18 cellular contexts compared by ENCODE assay signal in genomic region chr3:134325106-134325705, GRCh38. TPM values are rescaled to one million over a fixed set of nuclear protein-coding genes. Genes with fewer than 3 reads are reported as not detected.
DNase-seq lines count a peak whose midpoint lies in the region; ATAC-seq and TF ChIP-seq lines count a peak whose summit lies in the region.
"Had no signal": no experiment of that assay in that cellular context is flagged by ENCODE, and none has a peak within 500 bp of the region (broad histone marks: within the 10 kb centered on the region; RNA-seq: fewer than 3 reads in every experiment).

No MANE protein-coding gene starts in this region.

- H3K4me2 ChIP-seq in PC-9 (peak overlapping the region; percentile 69), mammary epithelial cell (ENCODE audit: insufficient read depth, low read depth, low read length) (no peak overlapping the region)

- H3K36me3 ChIP-seq in PC-9 (ENCODE audit: low read depth): no peaks in the 10 kb centered on the region
- H3K36me3 ChIP-seq in mammary epithelial cell (ENCODE audit: insufficient read depth, low read length): no peaks in the 10 kb centered on the region
- no peaks in the 10 kb centered on the region for H3K36me3 ChIP-seq in tibial nerve

- H3K4me1 ChIP-seq in PC-9 (replicated peaks; ENCODE audit: insufficient read depth) (peaks cover 87% of the 10 kb centered on the region), mammary epithelial cell (ENCODE audit: insufficient read depth, low read length) (peaks cover 68% of the 10 kb centered on the region), tibial nerve (peaks cover 0 to 49% (median 30%) of the 10 kb centered on the region in 4 donors)

- H3K9me3 ChIP-seq in PC-9 (ENCODE audit: insufficient read depth, low read depth): no peaks in the 10 kb centered on the region
- H3K9me3 ChIP-seq in mammary epithelial cell (replicated peaks; ENCODE audit: insufficient read depth, low read length): no peaks in the 10 kb centered on the region
- H3K9me3 ChIP-seq in tibial nerve: no peaks in the 10 kb centered on the region

- H3K79me2 ChIP-seq in PC-9 (ENCODE audit: low read depth): peaks cover 13% of the 10 kb centered on the region
- no peaks in the 10 kb centered on the region for H3K79me2 ChIP-seq in mammary epithelial cell (ENCODE audit: insufficient read depth, low read length)

- ATAC-seq in GM18520 (IDR thresholded peaks at IDR 0.05; ENCODE audit: unreplicated experiment): no peak
- ATAC-seq: activated CD8-positive, alpha-beta T cell treated with anti-CD3 and anti-CD28 coated beads, Interleukin-2, amount 10 ng/mL, durations not matched to agents 7 days and 5 days had no signal

- H3F3A ChIP-seq in PC-9 (ENCODE audit: insufficient read depth, low read depth): peaks cover 64% of the 10 kb centered on the region

- H3K9ac ChIP-seq in mammary epithelial cell (ENCODE audit: insufficient read depth, low read length): no peak overlapping the region

- intact Hi-C loops in PC-9 (cut with micrococcal nuclease; ENCODE audit: unreplicated experiment): loop anchor here (5.0 kb wide), 1 partner anchor 753 kb away; the partner anchor contains the start of gene CDV3
- intact Hi-C loops in mammary epithelial cell (cut with micrococcal nuclease): no loop called here

- POLR2A ChIA-PET in PC-9 (lab: Charles Lee; ENCODE audit: unreplicated experiment): interaction anchor here (0.5 to 3.0 kb wide), 8 partner anchors 8 to 49 kb away, joined by 3 to 18 read pairs (median 10); partner anchors contain the start of gene AMOTL2

- H3K4me3 Mint-ChIP-seq in mesothelial cell of epicardium: no peak overlapping the region
- H3K4me3 Mint-ChIP-seq: activated CD8-positive, alpha-beta T cell treated with anti-CD3 and anti-CD28 coated beads, Interleukin-2, amount 10 ng/mL, durations not matched to agents 7 days and 5 days; CD4-positive, CD25-positive, alpha-beta regulatory T cell; memory B cell had no signal

- H3K4me3 ChIP-seq in PC-9: no peak overlapping the region
- H3K4me3 ChIP-seq in mammary epithelial cell (replicated peaks in 1 of 3; ENCODE audit: insufficient read depth in 1 of 3, low read depth in 2 of 3, low read length in 3 of 3): no peak overlapping the region
- no peak overlapping the region for H3K4me3 ChIP-seq in tibial nerve
- H3K4me3 ChIP-seq: SK-N-MC had no signal

- H3K27me3 ChIP-seq in PC-9 (ENCODE audit: insufficient read depth, low read depth): no peaks in the 10 kb centered on the region
- no peaks in the 10 kb centered on the region for H3K27me3 ChIP-seq in mammary epithelial cell (ENCODE audit: insufficient read depth, low read length)
- no peaks in the 10 kb centered on the region for H3K27me3 ChIP-seq in tibial nerve

- TF ChIP-seq CTCF in PC-9 (conservative IDR thresholded peaks at IDR 0.05): no peak
- no peak for TF ChIP-seq CTCF in mammary epithelial cell (conservative IDR thresholded peaks at IDR 0.05 in 1 of 2, IDR thresholded peaks at IDR 0.05 in 1 of 2; ENCODE audit: extremely low read depth in 1 of 2, insufficient read depth in 1 of 2, low read depth in 1 of 2, low read length in 2 of 2)
- no peak for TF ChIP-seq CTCF in mesothelial cell of epicardium (IDR thresholded peaks at IDR 0.05; ENCODE audit: unreplicated experiment)
- no peak for TF ChIP-seq CTCF in tibial nerve (IDR thresholded peaks at IDR 0.05)

- in situ Hi-C loops in mammary epithelial cell (cut with MboI; ENCODE audit: low sequenced_read_pairs in 2 of 2): no loop called here

- no peak for TF ChIP-seq EP300 in tibial nerve (IDR thresholded peaks at IDR 0.05)

- no peaks in the 10 kb centered on the region for H3K9me2 ChIP-seq in PC-9 (ENCODE audit: insufficient read depth)

- H3K4me1 Mint-ChIP-seq in mesothelial cell of epicardium: peaks cover 35% of the 10 kb centered on the region
- H3K4me1 Mint-ChIP-seq: CD4-positive, CD25-positive, alpha-beta regulatory T cell; memory B cell had no signal

- no TSS peak for BruUV-seq in PC-9 (replicated peaks; lab: Mats Ljungman, UMichigan)
- BruUV-seq in mammary epithelial cell (replicated peaks; lab: Mats Ljungman, UMichigan): no TSS peak

- H3K27ac ChIP-seq in PC-9 (peak overlapping the region; percentile 97), mammary epithelial cell (ENCODE audit: insufficient read depth, low read depth, low read length) (no peak overlapping the region), tibial nerve (peak overlapping the region in 3 of 4 donors; percentile 50 to 81 (median 74))

- no peaks in the 10 kb centered on the region for H3K36me3 Mint-ChIP-seq in mesothelial cell of epicardium
- H3K36me3 Mint-ChIP-seq: CD4-positive, CD25-positive, alpha-beta regulatory T cell; memory B cell had no signal

- CTCF ChIA-PET in PC-9 (lab: Charles Lee): interaction anchor here (0.7 to 0.8 kb wide), 3 partner anchors 10 to 39 kb away, joined by 3 to 4 read pairs (median 4); no protein-coding TSS in a partner anchor
- CTCF ChIA-PET in mammary epithelial cell (lab: Charles Lee; ENCODE audit: low non-redundant PET): no interaction called here

- dilution Hi-C loops in mammary epithelial cell (cut with HindIII; ENCODE audit: low sequenced_read_pairs): no loop called here

- no peaks in the 10 kb centered on the region for H3K9me3 Mint-ChIP-seq in mesothelial cell of epicardium
- H3K9me3 Mint-ChIP-seq: activated T-helper 2 cell treated with anti-CD3 and anti-CD28 coated beads, Interferon-gamma antibody, Interleukin-2, Interleukin-4, amounts not matched to agents 10 μg/mL and 5 μg/mL and 100 μg/mL, durations not matched to agents 14 hours and 24 hours and 36 hours; CD4-positive, CD25-positive, alpha-beta regulatory T cell; memory B cell had no signal

- DNase-seq in PC-9: peak in 1 of 2 experiments; percentile 73
- DNase-seq in mammary epithelial cell: peak; percentile 31
- DNase-seq in mesothelial cell of epicardium (ENCODE audit: low spot score in 2 of 2, unreplicated experiment in 2 of 2): no peak
- no peak for DNase-seq in tibial nerve (ENCODE audit: low spot score in 2 of 2)
- DNase-seq in HuH-7 (ENCODE audit: low spot score): no peak
- no peak for DNase-seq in NCI-H187 (lab: John Stamatoyannopoulos, UW)
- DNase-seq: activated CD8-positive, alpha-beta T cell treated with anti-CD3 and anti-CD28 coated beads, Interleukin-2, amount 10 ng/mL, durations not matched to agents 7 days and 5 days; CD4-positive, CD25-positive, alpha-beta regulatory T cell; effector memory CD4-positive, alpha-beta T cell; foreskin melanocyte; NCI-H1436 treated with DMSO at 0.1 percent for 48 hours; NCI-H446 treated with DMSO at 0.1 percent for 48 hours; nucleus accumbens; stimulated activated naive CD8-positive, alpha-beta T cell treated with anti-CD3 and anti-CD28 coated beads, Interleukin-15, Interleukin-2, amounts not matched to agents 100 U/mL and 50 U/mL, for 24 hours had no signal

- H2AFZ ChIP-seq in PC-9 (no peak overlapping the region), mammary epithelial cell (ENCODE audit: low read depth, low read length) (no peak overlapping the region)

- H4K20me1 ChIP-seq in PC-9 (ENCODE audit: insufficient read depth): no peaks in the 10 kb centered on the region
- H4K20me1 ChIP-seq in mammary epithelial cell (ENCODE audit: insufficient read depth, low read length): no peaks in the 10 kb centered on the region

- H3K27me3 Mint-ChIP-seq in mesothelial cell of epicardium (ENCODE audit: low read depth): no peaks in the 10 kb centered on the region

- no peak for TF ChIP-seq POLR2A in tibial nerve (IDR thresholded peaks at IDR 0.05)

- H3K27ac Mint-ChIP-seq in mesothelial cell of epicardium: peak overlapping the region; percentile 97
- H3K27ac Mint-ChIP-seq: activated CD8-positive, alpha-beta T cell treated with anti-CD3 and anti-CD28 coated beads, Interleukin-2, amount 10 ng/mL, durations not matched to agents 7 days and 5 days; activated T-helper 2 cell treated with anti-CD3 and anti-CD28 coated beads, Interferon-gamma antibody, Interleukin-2, Interleukin-4, amounts not matched to agents 10 μg/mL and 5 μg/mL and 100 μg/mL, durations not matched to agents 14 hours and 24 hours and 36 hours; CD4-positive, CD25-positive, alpha-beta regulatory T cell; memory B cell had no signal

- WGBS in mammary epithelial cell (ENCODE audit: low coverage, missing lambda C conversion rate): 100% methylated on average over 1 of the region's 1 CpG
- 85 to 96% methylated on average over 1 of the region's 1 CpG for WGBS in tibial nerve, 2 donors

RNA-seq across cellular contexts. Expression of gene AMOTL2, which starts 49.0 kb away (rescaled TPM):
- total RNA-seq in PC-9 (2021): 147 and 221 TPM in 2 replicates
- 100 to 1,000 TPM; 116 to 144 TPM for total RNA-seq in mammary epithelial cell
- 47.5 TPM for polyA plus RNA-seq in mammary epithelial cell
- 86.1 TPM for polyA minus RNA-seq in mammary epithelial cell
- total RNA-seq in mesothelial cell of epicardium: 281 to 297 TPM (median 296 TPM) in 3 replicates
- 100 to 1,000 TPM; 216 to 337 (median 255) TPM for total RNA-seq in tibial nerve
- total RNA-seq: activated CD8-positive, alpha-beta T cell treated with anti-CD3 and anti-CD28 coated beads, Interleukin-2, amount 10 ng/mL, durations not matched to agents 7 days and 5 days; activated T-helper 2 cell treated with anti-CD3 and anti-CD28 coated beads, Interferon-gamma antibody, Interleukin-2, Interleukin-4, amounts not matched to agents 10 μg/mL and 5 μg/mL and 100 μg/mL, durations not matched to agents 14 hours and 24 hours and 36 hours; CD4-positive, CD25-positive, alpha-beta regulatory T cell had no signal
- polyA plus RNA-seq: CD4-positive, CD25-positive, alpha-beta regulatory T cell had no signal
